ENCODE assay signal across 9 cellular contexts in genomic region chr13:50594276-50594970, GRCh38.
A peak's percentile ranks its signal among the peaks of the same experiment; 100 is the strongest.
DNase-seq lines count a peak whose midpoint lies in the region; ATAC-seq and TF ChIP-seq lines count a peak whose summit lies in the region.
"Had no signal": no experiment of that assay in that cellular context is flagged by ENCODE, and none has a peak within 500 bp of the region (broad histone marks: within the 10 kb centered on the region; RNA-seq: fewer than 3 reads in every experiment).

No MANE protein-coding gene starts in this region.

- H3K27me3 ChIP-seq in prostate gland (replicated peaks; ENCODE audit: insufficient read depth) = peaks cover 2% of the 10 kb centered on the region

- intact Hi-C loops in prostate gland (cut with DNase I) = no loop called here

- CTCF ChIA-PET in GM10248 (lab: Yijun Ruan, JAX) = interaction anchor here (0.8 to 1.9 kb wide), 4 partner anchors 9 to 317 kb away, joined by 3 to 7 read pairs (median 4); no protein-coding TSS in a partner anchor
- CTCF ChIA-PET in activated CD4-positive, alpha-beta memory T cell treated with anti-CD3 and anti-CD28 coated beads, Interleukin-2, amount 10 ng/mL, durations not matched to agents 7 days and 5 days (lab: Charles Lee) = no interaction called here

- peaks cover 8% of the 10 kb centered on the region for H3K4me1 Mint-ChIP-seq in activated CD4-positive, alpha-beta memory T cell treated with anti-CD3 and anti-CD28 coated beads, Interleukin-2, amount 10 ng/mL, durations not matched to agents 7 days and 5 days

- no peak overlapping the region for H3K4me3 Mint-ChIP-seq in activated CD4-positive, alpha-beta memory T cell treated with anti-CD3 and anti-CD28 coated beads, Interleukin-2, amount 10 ng/mL, durations not matched to agents 7 days and 5 days
- H3K4me3 Mint-ChIP-seq: dendritic cell treated with granulocyte-macrophage colony-stimulating factor and Interleukin-4, amounts not matched to agents 40 ng/mL and 50 ng/mL, for 4 days had no signal

- no peak for TF ChIP-seq POLR2A in prostate gland (IDR thresholded peaks at IDR 0.05)

- POLR2A ChIA-PET in GM10248 (lab: Yijun Ruan, JAX) = interaction anchor here (0.6 kb wide), 1 partner anchor 906 kb away, joined by 5 read pairs; no protein-coding TSS in a partner anchor
- POLR2A ChIA-PET in activated CD4-positive, alpha-beta memory T cell treated with anti-CD3 and anti-CD28 coated beads, Interleukin-2, amount 10 ng/mL, durations not matched to agents 7 days and 5 days (lab: Charles Lee) = no interaction called here

- H3K9me3 Mint-ChIP-seq in activated CD4-positive, alpha-beta memory T cell treated with anti-CD3 and anti-CD28 coated beads, Interleukin-2, amount 10 ng/mL, durations not matched to agents 7 days and 5 days = no peaks in the 10 kb centered on the region
- H3K9me3 Mint-ChIP-seq: dendritic cell treated with granulocyte-macrophage colony-stimulating factor and Interleukin-4, amounts not matched to agents 40 ng/mL and 50 ng/mL, for 4 days had no signal

- H3K27ac Mint-ChIP-seq in activated CD4-positive, alpha-beta memory T cell treated with anti-CD3 and anti-CD28 coated beads, Interleukin-2, amount 10 ng/mL, durations not matched to agents 7 days and 5 days = no peak overlapping the region
- H3K27ac Mint-ChIP-seq: dendritic cell treated with granulocyte-macrophage colony-stimulating factor and Interleukin-4, amounts not matched to agents 40 ng/mL and 50 ng/mL, for 4 days had no signal

- no peaks in the 10 kb centered on the region for H3K36me3 Mint-ChIP-seq in activated CD4-positive, alpha-beta memory T cell treated with anti-CD3 and anti-CD28 coated beads, Interleukin-2, amount 10 ng/mL, durations not matched to agents 7 days and 5 days (ENCODE audit: low read depth)

- H3K36me3 ChIP-seq in prostate gland = no peaks in the 10 kb centered on the region

- no peaks in the 10 kb centered on the region for H3K4me1 ChIP-seq in prostate gland (replicated peaks)

- TF ChIP-seq CTCF in GM10248 (IDR thresholded peaks at IDR 0.05; ENCODE audit: control extremely low read depth, extremely low read depth, low read depth, missing control alignments) (peak; percentile 11), prostate gland (IDR thresholded peaks at IDR 0.05) (no peak)

- WGBS in prostate gland = 87% methylated on average over 10 of the region's 10 CpGs

- DNase-seq in GM10248 (ENCODE audit: extremely low spot score) (peak; percentile 80), inferior parietal cortex (ENCODE audit: extremely low spot score) (no peak), prostate gland (ENCODE audit: low spot score) (no peak), NCI-H774 (lab: John Stamatoyannopoulos, UW) (no peak)
- DNase-seq in activated CD4-positive, alpha-beta memory T cell treated with anti-CD3 and anti-CD28 coated beads, Interleukin-2, amount 10 ng/mL, durations not matched to agents 7 days and 5 days = peak; percentile 17
- peak in 2 of 3 donors; percentile 5 to 36 for DNase-seq in stimulated activated CD4-positive, alpha-beta T cell treated with anti-CD3 and anti-CD28 coated beads, Interleukin-12 subunit alpha, Interleukin-12 subunit beta, amount 100 ng/mL, for 48 hours (ENCODE audit: low read depth in 2 of 3, low spot score in 1 of 3)

- H3K4me3 ChIP-seq in prostate gland = no peak overlapping the region

- H3K27me3 Mint-ChIP-seq in activated CD4-positive, alpha-beta memory T cell treated with anti-CD3 and anti-CD28 coated beads, Interleukin-2, amount 10 ng/mL, durations not matched to agents 7 days and 5 days = no peaks in the 10 kb centered on the region

- H3K9me3 ChIP-seq in prostate gland = no peaks in the 10 kb centered on the region

- no peak overlapping the region for H3K27ac ChIP-seq in prostate gland

- ATAC-seq in GM19455 (IDR thresholded peaks at IDR 0.05; ENCODE audit: unreplicated experiment) (peak; percentile 82), HG03432 (IDR thresholded peaks at IDR 0.05; ENCODE audit: unreplicated experiment) (peak; percentile 92)

Comparison
In these comparisons a context has a peak if more than half of its experiments do, and no peak if none do; other contexts are left out.
1. DNase-seq: peak in GM10248 (single experiment), activated CD4-positive, alpha-beta memory T cell treated with anti-CD3 and anti-CD28 coated beads, Interleukin-2, amount 10 ng/mL, durations not matched to agents 7 days and 5 days (single experiment) and stimulated activated CD4-positive, alpha-beta T cell treated with anti-CD3 and anti-CD28 coated beads, Interleukin-12 subunit alpha, Interleukin-12 subunit beta, amount 100 ng/mL, for 48 hours (2 of 3); none in inferior parietal cortex (single experiment), prostate gland (single experiment) and NCI-H774 (single experiment).